In the genomic region with DNA sequence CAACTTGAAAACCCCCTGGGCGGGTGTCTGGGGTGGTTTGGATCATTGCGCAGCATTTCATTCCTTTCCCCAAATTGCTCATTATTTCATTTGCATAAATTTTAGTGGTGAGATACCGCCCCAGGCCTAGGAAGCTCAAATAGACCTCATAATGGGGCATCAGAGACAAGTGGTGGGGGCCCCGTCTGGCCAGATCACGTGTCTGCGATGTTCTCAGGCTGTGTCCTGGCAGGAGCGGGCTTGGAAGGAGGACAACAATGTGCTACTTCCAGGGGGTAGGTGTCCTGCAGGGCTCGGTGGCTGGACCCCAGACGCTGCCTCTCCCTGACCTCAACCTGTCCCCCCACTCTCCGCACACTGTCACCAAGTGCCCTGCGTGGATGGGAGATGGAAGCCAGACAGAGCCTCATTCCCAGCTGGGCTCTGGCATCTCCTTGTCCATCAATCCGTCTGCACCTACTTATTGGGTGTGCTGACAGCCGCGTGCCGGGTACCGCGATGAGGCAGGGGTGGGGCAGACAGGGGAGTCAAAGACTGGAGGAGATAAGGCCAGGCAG, we compare ENCODE assay signal across 17 cellular contexts.
DNase-seq lines count a peak whose midpoint lies in the region; ATAC-seq lines count a peak whose summit lies in the region.
"Had no signal": no experiment of that assay in that cellular context is flagged by ENCODE, and none has a peak within 500 bp of the region (broad histone marks: within the 10 kb centered on the region; RNA-seq: fewer than 3 reads in every experiment).

No MANE protein-coding gene starts in this region.

- H3K9me3 ChIP-seq in right cardiac atrium (ENCODE audit: control insufficient read depth, low read length): no peaks in the 10 kb centered on the region
- H3K9me3 ChIP-seq: BLaER1 treated with 17β-estradiol and CSF1 and Interleukin-3, amounts not matched to agents 10 nM and 100 nM had no signal

- intact Hi-C loops in Right ventricle myocardium inferior (cut with DNase I): loop anchor here (1.0 kb wide), 1 partner anchor 34 kb away; no protein-coding TSS in a partner anchor
- intact Hi-C loops in right cardiac atrium (cut with DNase I): no loop called here

- DNase-seq in SIG-M5 treated with dmso at 0.1 percent for 504 hours (lab: John Stamatoyannopoulos, UW; ENCODE audit: unreplicated experiment): peak; percentile 55
- DNase-seq in SIG-M5 (lab: John Stamatoyannopoulos, UW): no peak
- peak; percentile 67 for DNase-seq in Right ventricle myocardium inferior (ENCODE audit: missing footprints)
- DNase-seq in right cardiac atrium: peak; percentile 67 to 87 (median 80)
- DNase-seq in nucleus accumbens (lab: John Stamatoyannopoulos, UW): no peak
- DNase-seq in NCI-H146 (lab: John Stamatoyannopoulos, UW): no peak
- DNase-seq: EL; KBM-7; NCI-H1092 treated with DMSO at 0.1 percent for 48 hours; NCI-H187; NCI-H69; NK-92 treated with Interleukin-12 subunit alpha and Interleukin-12 subunit beta, amount 100 ng/mL, for 24 hours; PC-3 had no signal

- 44% methylated on average over 17 of the region's 17 CpGs for whole genome bisulfite sequencing in right cardiac atrium

- H3K27me3 ChIP-seq in right cardiac atrium (ENCODE audit: control insufficient read depth, insufficient read depth): no peaks in the 10 kb centered on the region
- H3K27me3 ChIP-seq: BLaER1 treated with 17β-estradiol and CSF1 and Interleukin-3, amounts not matched to agents 10 nM and 100 nM had no signal

- H3K27ac ChIP-seq in right cardiac atrium (ENCODE audit: low read length): peak overlapping the region; percentile 5
- H3K27ac ChIP-seq: 22Rv1; BLaER1 treated with 17β-estradiol and CSF1 and Interleukin-3, amounts not matched to agents 10 nM and 100 nM had no signal

- H3K4me1 ChIP-seq in right cardiac atrium (ENCODE audit: control insufficient read depth, insufficient read depth, low read length): no peaks in the 10 kb centered on the region
- H3K4me1 ChIP-seq: BLaER1 treated with 17β-estradiol and CSF1 and Interleukin-3, amounts not matched to agents 10 nM and 100 nM had no signal

- ATAC-seq in Right ventricle myocardium inferior (peak; percentile 92), right cardiac atrium (peak; percentile 81 to 89), GM19455 (IDR thresholded peaks at IDR 0.05; ENCODE audit: unreplicated experiment) (no peak)
- no peak for ATAC-seq in activated CD4-positive, CD25-positive, alpha-beta regulatory T cell treated with anti-CD3 and anti-CD28 coated beads, Interleukin-2, amount 50 U/mL, for 24 hours
- ATAC-seq: PC-3 had no signal

- H3K4me3 ChIP-seq in right cardiac atrium (ENCODE audit: low read length): no peak overlapping the region
- H3K4me3 ChIP-seq: BLaER1 treated with 17β-estradiol and CSF1 and Interleukin-3, amounts not matched to agents 10 nM and 100 nM had no signal

Comparison
In these comparisons a context has a peak if more than half of its experiments do, and no peak if none do; other contexts are left out.
1. DNase-seq: peak in SIG-M5 treated with dmso at 0.1 percent for 504 hours (single experiment), Right ventricle myocardium inferior (single experiment) and right cardiac atrium (3 of 3); none in SIG-M5 (single experiment), nucleus accumbens (0 of 56) and NCI-H146 (single experiment).
2. ATAC-seq: peak in Right ventricle myocardium inferior (single experiment) and right cardiac atrium (2 of 2); none in GM19455 (single experiment) and activated CD4-positive, CD25-positive, alpha-beta regulatory T cell treated with anti-CD3 and anti-CD28 coated beads, Interleukin-2, amount 50 U/mL, for 24 hours (0 of 2).